Comparison of ENCODE assay signal across 11 cellular contexts in the genomic region with DNA sequence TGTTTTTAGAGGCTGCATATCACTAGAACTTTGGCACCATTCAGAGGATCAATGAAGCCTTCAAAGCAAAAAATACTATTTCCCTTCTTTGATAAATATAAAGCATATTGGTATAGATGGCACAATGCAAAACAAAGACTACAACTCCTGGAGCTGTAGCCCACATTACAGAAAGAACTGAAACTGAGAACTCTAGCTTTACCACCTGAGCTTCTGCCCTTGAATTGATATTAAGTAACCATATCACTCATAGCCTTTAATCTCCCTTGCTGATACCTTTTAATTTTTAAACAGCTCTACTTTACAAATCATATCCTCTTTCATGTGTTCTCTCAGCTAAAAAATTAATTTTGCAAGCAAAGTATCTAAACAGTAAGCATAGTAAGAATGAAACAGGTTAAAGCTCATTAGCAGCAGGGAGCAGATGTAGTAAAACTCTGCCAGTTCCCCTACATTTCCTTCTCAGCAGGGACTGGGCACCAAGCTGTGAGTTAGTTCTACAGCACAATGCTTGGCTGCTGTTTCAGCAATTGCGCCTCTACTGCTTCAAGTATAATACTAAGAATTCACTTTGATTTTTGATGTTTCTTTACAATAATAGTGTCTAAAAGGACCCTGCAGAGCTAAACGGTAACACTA.
DNase-seq lines count a peak whose midpoint lies in the region; ATAC-seq and TF ChIP-seq lines count a peak whose summit lies in the region.
"Had no signal": no experiment of that assay in that cellular context is flagged by ENCODE, and none has a peak within 500 bp of the region (broad histone marks: within the 10 kb centered on the region; RNA-seq: fewer than 3 reads in every experiment).

No MANE protein-coding gene starts in this region.

- H3K79me2 ChIP-seq in OCI-LY3 (ENCODE audit: low read length), result no peaks in the 10 kb centered on the region

- H3K36me3 ChIP-seq in OCI-LY3 (replicated peaks; ENCODE audit: low read depth, low read length), result peaks cover 8% of the 10 kb centered on the region
- no peaks in the 10 kb centered on the region for H3K36me3 ChIP-seq in upper lobe of left lung
- H3K36me3 ChIP-seq in prostate gland, result no peaks in the 10 kb centered on the region
- H3K36me3 ChIP-seq: BE2C had no signal

- peaks cover 36% of the 10 kb centered on the region for H3K4me1 ChIP-seq in OCI-LY3 (ENCODE audit: low read length)
- no peaks in the 10 kb centered on the region for H3K4me1 ChIP-seq in upper lobe of left lung
- H3K4me1 ChIP-seq in prostate gland (replicated peaks), result no peaks in the 10 kb centered on the region

- WGBS in upper lobe of left lung, 2 donors, result 69 to 71% methylated on average over 2 of the region's 2 CpGs
- 50% methylated on average over 2 of the region's 2 CpGs for WGBS in prostate gland

- no peak overlapping the region for H2AFZ ChIP-seq in OCI-LY3 (ENCODE audit: low read depth, low read length)

- peak; percentile 23 for DNase-seq in ELF-1 (ENCODE audit: low read depth, low spot score)
- DNase-seq in upper lobe of left lung, result no peak
- DNase-seq in prostate gland (ENCODE audit: low spot score), result no peak
- DNase-seq in stimulated activated CD8-positive, alpha-beta memory T cell treated with anti-CD3 and anti-CD28 coated beads, Interleukin-4, amount 100 ng/mL, for 48 hours, result no peak
- DNase-seq in activated naive CD4-positive, alpha-beta T cell treated with Interleukin-2 at 50 U/mL for 16 hours, result no peak
- DNase-seq: activated CD4-positive, alpha-beta T cell treated with anti-CD3 and anti-CD28 coated beads for 1 hour; BE2C; hippocampal formation had no signal

- no peaks in the 10 kb centered on the region for H3K27me3 ChIP-seq in OCI-LY3 (ENCODE audit: low read depth, low read length)
- no peaks in the 10 kb centered on the region for H3K27me3 ChIP-seq in upper lobe of left lung
- no peaks in the 10 kb centered on the region for H3K27me3 ChIP-seq in prostate gland (replicated peaks; ENCODE audit: insufficient read depth)
- H3K27me3 ChIP-seq: BE2C had no signal

- H3K4me2 ChIP-seq in OCI-LY3 (ENCODE audit: low read length), result peak overlapping the region; percentile 79

- TF ChIP-seq CTCF in OCI-LY3 (IDR thresholded peaks at IDR 0.05; ENCODE audit: low read depth, low read length) (peak; percentile 32; the same call in 1 of the 2 replicates), upper lobe of left lung (IDR thresholded peaks at IDR 0.05) (no peak), prostate gland (IDR thresholded peaks at IDR 0.05) (no peak)

- H4K20me1 ChIP-seq in OCI-LY3 (ENCODE audit: insufficient read depth, low read length), result no peaks in the 10 kb centered on the region

- ATAC-seq in GM21381 (IDR thresholded peaks at IDR 0.05; ENCODE audit: unreplicated experiment) (peak; percentile 81), HG03139 (IDR thresholded peaks at IDR 0.05; ENCODE audit: unreplicated experiment) (peak; percentile 71), upper lobe of left lung (ENCODE audit: low FRiP score in 2 of 2) (no peak)

- H3K4me3 ChIP-seq in OCI-LY3 (ENCODE audit: low read length) (peak overlapping the region; percentile 63), upper lobe of left lung (no peak overlapping the region), prostate gland (no peak overlapping the region)

- H3K9me3 ChIP-seq in OCI-LY3 (ENCODE audit: insufficient read depth, low read length), result no peaks in the 10 kb centered on the region
- no peaks in the 10 kb centered on the region for H3K9me3 ChIP-seq in upper lobe of left lung
- H3K9me3 ChIP-seq in prostate gland, result no peaks in the 10 kb centered on the region
- H3K9me3 ChIP-seq: BE2C had no signal

- intact Hi-C loops in prostate gland (cut with DNase I), result no loop called here

- H3K27ac ChIP-seq in OCI-LY3 (ENCODE audit: low read length) (peak overlapping the region; percentile 93), upper lobe of left lung (no peak overlapping the region), prostate gland (no peak overlapping the region)

- peak overlapping the region; percentile 61 for H3K9ac ChIP-seq in OCI-LY3 (ENCODE audit: low read length)

- no peak for TF ChIP-seq EP300 in upper lobe of left lung (IDR thresholded peaks at IDR 0.05)

- TF ChIP-seq POLR2A in upper lobe of left lung (IDR thresholded peaks at IDR 0.05) (no peak), prostate gland (IDR thresholded peaks at IDR 0.05) (no peak)

Comparison
In these comparisons a context has a peak if more than half of its experiments do, and no peak if none do; other contexts are left out.
1. ATAC-seq: peak in GM21381 (single experiment) and HG03139 (single experiment); none in upper lobe of left lung (0 of 2).